In genomic region chr19:589693-590395, GRCh38 we compare ENCODE assay signal across 9 cellular contexts. TPM values are rescaled to one million over a fixed set of nuclear protein-coding genes. Genes with fewer than 3 reads are reported as not detected.
DNase-seq lines count a peak whose midpoint lies in the region; ATAC-seq and TF ChIP-seq lines count a peak whose summit lies in the region.
"Had no signal": no experiment of that assay in that cellular context is flagged by ENCODE, and none has a peak within 500 bp of the region (broad histone marks: within the 10 kb centered on the region; RNA-seq: fewer than 3 reads in every experiment).

Gene HCN2 (plus strand): TSS chr19:589881. CDS start chr19:589946, 65 bp downstream.

- no peak for DNase-seq in PC-9
- DNase-seq in endodermal cell, result no peak
- DNase-seq in trophoblast cell, result no peak
- DNase-seq in germinal center (ENCODE audit: low spot score), result no peak
- no peak for DNase-seq in stimulated activated naive B cell treated with anti-CD40 and anti-IgM and Interleukin-4, amounts not matched to agents 10 μg/mL and 1 μg/mL and 100 μg/mL, for 72 hours
- DNase-seq: foreskin keratinocyte had no signal

- H3K9me3 Mint-ChIP-seq in endodermal cell, result no peaks in the 10 kb centered on the region
- no peaks in the 10 kb centered on the region for H3K9me3 Mint-ChIP-seq in stimulated activated naive B cell treated with anti-CD40 and anti-IgM and Interleukin-4, amounts not matched to agents 10 μg/mL and 1 μg/mL and 100 μg/mL, for 72 hours

- H2AFZ ChIP-seq in PC-9 (no peak within 1 kb of the TSS), trophoblast cell (ENCODE audit: insufficient read depth, low read length, poor library complexity) (no peak within 1 kb of the TSS)

- no peaks in the 10 kb centered on the region for H3K9me2 ChIP-seq in PC-9 (ENCODE audit: insufficient read depth)

- no peak within 1 kb of the TSS for H2AK5ac ChIP-seq in trophoblast cell (ENCODE audit: low read length)

- H3K4me3 Mint-ChIP-seq in endodermal cell, result peak within 1 kb of the TSS; percentile 33
- H3K4me3 Mint-ChIP-seq in stimulated activated naive B cell treated with anti-CD40 and anti-IgM and Interleukin-4, amounts not matched to agents 10 μg/mL and 1 μg/mL and 100 μg/mL, for 72 hours, result peak within 1 kb of the TSS in 1 of 2 donors; percentile 57

- intact Hi-C loops in PC-9 (cut with micrococcal nuclease; ENCODE audit: unreplicated experiment), result loop anchor here (5.0 kb wide), 1 partner anchor 72 kb away; the partner anchor contains the start of gene RNF126

- CTCF ChIA-PET in PC-9 (lab: Charles Lee), result interaction anchor here (0.7 kb wide), 1 partner anchor 210 kb away, joined by 3 read pairs; no protein-coding TSS in a partner anchor

- no peaks in the 10 kb centered on the region for H3K36me3 Mint-ChIP-seq in endodermal cell (ENCODE audit: low read depth)
- no peaks in the 10 kb centered on the region for H3K36me3 Mint-ChIP-seq in stimulated activated naive B cell treated with anti-CD40 and anti-IgM and Interleukin-4, amounts not matched to agents 10 μg/mL and 1 μg/mL and 100 μg/mL, for 72 hours

- H2BK12ac ChIP-seq in trophoblast cell (ENCODE audit: low read length), result no peak within 1 kb of the TSS

- peaks cover 30% of the 10 kb centered on the region; the same call in 1 of the 2 replicates for H3F3A ChIP-seq in PC-9 (ENCODE audit: insufficient read depth, low read depth)

- no peak within 1 kb of the TSS for H3K18ac ChIP-seq in trophoblast cell (ENCODE audit: low read length)

- no peak within 1 kb of the TSS for H3K14ac ChIP-seq in trophoblast cell (ENCODE audit: low read length)

- no peak within 1 kb of the TSS for H4K12ac ChIP-seq in trophoblast cell (ENCODE audit: low read depth, low read length)

- no TSS peak for BruUV-seq in PC-9 (replicated peaks; lab: Mats Ljungman, UMichigan)

- H3K4ac ChIP-seq in trophoblast cell (ENCODE audit: low read depth, low read length), result no peak within 1 kb of the TSS

- H4K91ac ChIP-seq in trophoblast cell (ENCODE audit: low read depth, low read length), result no peak within 1 kb of the TSS

- H4K8ac ChIP-seq in trophoblast cell (ENCODE audit: low read depth, low read length), result no peak within 1 kb of the TSS

- no peaks in the 10 kb centered on the region for H3K4me1 Mint-ChIP-seq in endodermal cell
- peaks cover 14 to 20% of the 10 kb centered on the region in 2 donors for H3K4me1 Mint-ChIP-seq in stimulated activated naive B cell treated with anti-CD40 and anti-IgM and Interleukin-4, amounts not matched to agents 10 μg/mL and 1 μg/mL and 100 μg/mL, for 72 hours

- H3K23ac ChIP-seq in trophoblast cell (ENCODE audit: low read length), result no peak within 1 kb of the TSS

- H3K4me1 ChIP-seq in ES-I3 (ENCODE audit: insufficient read depth, low read length) (peaks cover 3% of the 10 kb centered on the region; the same call in 1 of the 2 replicates), PC-9 (replicated peaks; ENCODE audit: insufficient read depth) (peaks cover 15% of the 10 kb centered on the region; the same call in 1 of the 2 replicates), endodermal cell (ENCODE audit: control insufficient read depth, insufficient read depth, low read length) (no peaks in the 10 kb centered on the region), trophoblast cell (ENCODE audit: control insufficient read depth in 1 of 2, insufficient read depth in 2 of 2, low read length in 2 of 2) (peaks cover 0 to 2% of the 10 kb centered on the region in 2 experiments)
- H3K4me1 ChIP-seq: foreskin keratinocyte had no signal

- H3K36me3 ChIP-seq in ES-I3 (ENCODE audit: insufficient read depth, low read length) (no peaks in the 10 kb centered on the region), PC-9 (ENCODE audit: low read depth) (no peaks in the 10 kb centered on the region), endodermal cell (ENCODE audit: control insufficient read depth, insufficient read depth, low read length) (no peaks in the 10 kb centered on the region), trophoblast cell (ENCODE audit: control insufficient read depth in 1 of 2, insufficient read depth in 2 of 2, low read length in 2 of 2) (no peaks in the 10 kb centered on the region)

- H3K4me3 ChIP-seq in PC-9 (peak within 1 kb of the TSS; percentile 24; the same call in 1 of the 2 replicates), endodermal cell (ENCODE audit: low read length) (no peak within 1 kb of the TSS), trophoblast cell (ENCODE audit: low read depth, low read length) (no peak within 1 kb of the TSS)

- H3K9me3 ChIP-seq in ES-I3 (ENCODE audit: control insufficient read depth, insufficient read depth, low read length), result no peaks in the 10 kb centered on the region
- H3K9me3 ChIP-seq in PC-9 (ENCODE audit: insufficient read depth, low read depth), result no peaks in the 10 kb centered on the region
- H3K9me3 ChIP-seq in endodermal cell (ENCODE audit: control insufficient read depth, low read length), result no peaks in the 10 kb centered on the region
- H3K9me3 ChIP-seq in trophoblast cell (ENCODE audit: insufficient read depth, low read depth, low read length), result peaks cover 9% of the 10 kb centered on the region

- peaks cover 8% of the 10 kb centered on the region for H4K20me1 ChIP-seq in PC-9 (ENCODE audit: insufficient read depth)

- TF ChIP-seq CTCF in PC-9 (conservative IDR thresholded peaks at IDR 0.05), result no peak
- TF ChIP-seq CTCF in endodermal cell (conservative IDR thresholded peaks at IDR 0.05), result no peak

- ATAC-seq in GM21367 (IDR thresholded peaks at IDR 0.05; ENCODE audit: unreplicated experiment), result no peak
- ATAC-seq in stimulated activated naive B cell treated with anti-CD40 and anti-IgM and Interleukin-4, amounts not matched to agents 10 μg/mL and 1 μg/mL and 100 μg/mL, for 72 hours (replicated peaks), result no peak
- ATAC-seq: foreskin keratinocyte, sciatic nerve had no signal

- no peaks in the 10 kb centered on the region for H3K79me1 ChIP-seq in trophoblast cell (ENCODE audit: low read length)

- H3K4me2 ChIP-seq in PC-9 (peak within 1 kb of the TSS; percentile 66), trophoblast cell (ENCODE audit: low read length) (peak within 1 kb of the TSS; percentile 71)

- H3K27me3 ChIP-seq in PC-9 (ENCODE audit: insufficient read depth, low read depth) (peaks cover 18% of the 10 kb centered on the region), endodermal cell (ENCODE audit: control insufficient read depth, insufficient read depth, low read length, poor library complexity, severe bottlenecking) (peaks cover 58% of the 10 kb centered on the region), trophoblast cell (ENCODE audit: insufficient read depth, low read length) (peaks cover 29% of the 10 kb centered on the region)

- H3K9ac ChIP-seq in ES-I3 (ENCODE audit: low read depth, low read length) (peak within 1 kb of the TSS; percentile 58; the same call in 1 of the 2 replicates), endodermal cell (ENCODE audit: extremely low read depth, low read length, poor library complexity, severe bottlenecking) (no peak within 1 kb of the TSS), trophoblast cell (ENCODE audit: low read length) (no peak within 1 kb of the TSS)

- no peak within 1 kb of the TSS for H3K27ac ChIP-seq in PC-9
- H3K27ac ChIP-seq in endodermal cell (ENCODE audit: low read depth, low read length), result no peak within 1 kb of the TSS
- no peak within 1 kb of the TSS for H3K27ac ChIP-seq in trophoblast cell (ENCODE audit: low read depth, low read length)
- H3K27ac ChIP-seq: foreskin keratinocyte had no signal

- H2BK120ac ChIP-seq in trophoblast cell (ENCODE audit: insufficient read depth, low read length, poor library complexity), result no peak within 1 kb of the TSS

- no peak within 1 kb of the TSS for H3K27ac Mint-ChIP-seq in endodermal cell
- H3K27ac Mint-ChIP-seq in stimulated activated naive B cell treated with anti-CD40 and anti-IgM and Interleukin-4, amounts not matched to agents 10 μg/mL and 1 μg/mL and 100 μg/mL, for 72 hours, result no peak within 1 kb of the TSS

- H3K79me2 ChIP-seq in PC-9 (ENCODE audit: low read depth), result no peaks in the 10 kb centered on the region
- H3K79me2 ChIP-seq in trophoblast cell (ENCODE audit: control insufficient read depth, insufficient read depth, low read length, poor library complexity), result no peaks in the 10 kb centered on the region

- no peak within 1 kb of the TSS for H2BK5ac ChIP-seq in trophoblast cell (ENCODE audit: low read depth, low read length, poor library complexity)

- 0% methylated on average over 5 to 92 of the region's 132 CpGs for WGBS in endodermal cell (ENCODE audit: insufficient coverage in 1 of 2, insufficient read length in 1 of 2), 2 experiments
- WGBS in trophoblast cell (ENCODE audit: extremely low coverage, insufficient coverage, insufficient read length), result no CpG with 5 or more reads among the region's 132 CpGs

- POLR2A ChIA-PET in PC-9 (lab: Charles Lee; ENCODE audit: unreplicated experiment), result interaction anchor here (0.6 kb wide), 1 partner anchor 34 kb away, joined by 12 read pairs; no protein-coding TSS in a partner anchor

- H3K27me3 Mint-ChIP-seq in endodermal cell (ENCODE audit: insufficient read depth), result peaks cover 48% of the 10 kb centered on the region
- peaks cover 34 to 54% of the 10 kb centered on the region in 2 donors for H3K27me3 Mint-ChIP-seq in stimulated activated naive B cell treated with anti-CD40 and anti-IgM and Interleukin-4, amounts not matched to agents 10 μg/mL and 1 μg/mL and 100 μg/mL, for 72 hours

RNA-seq across cellular contexts. Expression of gene HCN2, which starts in this region (rescaled TPM):
- total RNA-seq in PC-9 (2021) (1.5 and 2.0 TPM in 2 replicates), endodermal cell (under 1 TPM; 0.15 to 0.75 TPM)
- 1.2 TPM for polyA plus RNA-seq in endodermal cell (2013, experiment 1 of 2)
- 0.79 TPM for polyA plus RNA-seq in endodermal cell (2013, experiment 2 of 2)
- polyA plus RNA-seq in trophoblast cell (2013), result 0.73 and 0.79 TPM in 2 replicates
